2 cellular contexts compared by ENCODE assay signal in the genomic region with DNA sequence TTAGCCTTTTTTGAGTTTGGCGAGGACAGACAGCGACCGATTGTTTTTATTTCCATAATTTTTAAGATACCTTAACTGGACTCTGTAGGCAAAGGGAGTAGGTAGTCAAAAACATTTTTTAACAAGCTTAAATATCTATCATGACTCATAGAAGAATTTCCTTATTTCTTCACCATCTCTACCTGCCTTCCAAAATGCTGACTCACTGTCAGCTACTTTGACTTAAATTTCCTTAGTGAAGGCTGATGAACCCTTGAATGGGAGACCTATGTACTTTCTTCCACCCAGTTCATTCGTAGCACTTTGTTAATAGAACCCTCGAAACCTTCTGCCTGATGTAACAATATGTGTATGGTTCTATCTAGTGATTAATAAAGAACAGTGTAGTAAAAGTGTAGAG.
TF ChIP-seq lines count a peak whose summit lies in the region.

No MANE protein-coding gene starts in this region.

TF ChIP-seq in IMR-90, 13 proteins besides CTCF, POLR2A, EP300 and RAD21:
- TF ChIP-seq BHLHE40 (IDR thresholded peaks at IDR 0.05; ENCODE audit: low read depth, low read length) (no peak), MAFK (IDR thresholded peaks at IDR 0.05; ENCODE audit: low read depth, low read length) (peak; percentile 38; the same call in 1 of the 2 replicates), NFE2L2 (IDR thresholded peaks at IDR 0.05; ENCODE audit: low read depth, low read length) (peak; percentile 89), FOS (IDR thresholded peaks at IDR 0.05; ENCODE audit: low read depth, low read length) (peak; percentile 30; the same call in 1 of the 2 replicates), RFX5 (IDR thresholded peaks at IDR 0.05; ENCODE audit: low read depth, low read length) (no peak)

TF ChIP-seq in K562, 482 proteins besides CTCF, POLR2A, EP300 and RAD21 (continues in another document):
- TF ChIP-seq MAFF (IDR thresholded peaks at IDR 0.05; ENCODE audit: low read length) (peak; percentile 94), NFE2 (IDR thresholded peaks at IDR 0.05; ENCODE audit: low read depth) (peak; percentile 98), AFF1 (IDR thresholded peaks at IDR 0.05; ENCODE audit: low read depth in 1 of 2, partially characterized antibody in 2 of 2) (no peak), SRSF7 (optimal IDR thresholded peaks at IDR 0.05; ENCODE audit: low read depth, low read length) (no peak), THRAP3 (IDR thresholded peaks at IDR 0.05; ENCODE audit: borderline replicate concordance) (no peak), SMARCC2 (IDR thresholded peaks at IDR 0.05; ENCODE audit: low read depth) (peak; percentile 49; the same call in 1 of the 2 replicates), ZSCAN32 (CRISPR knock-in tag; IDR thresholded peaks at IDR 0.05) (no peak), ZNF830 (CRISPR knock-in tag; IDR thresholded peaks at IDR 0.05) (no peak), JUND (IDR thresholded peaks at IDR 0.05; ENCODE audit: borderline replicate concordance, low read depth, low read length) (peak; percentile 63), JUND (tag; IDR thresholded peaks at IDR 0.05; ENCODE audit: borderline replicate concordance, low read depth, low read length) (no peak; the same call in 2 of the 3 replicates), TRIM25 (IDR thresholded peaks at IDR 0.05; ENCODE audit: borderline replicate concordance) (no peak), PKNOX1 (IDR thresholded peaks at IDR 0.05) (no peak), RBBP5 (IDR thresholded peaks at IDR 0.05; ENCODE audit: borderline replicate concordance, insufficient read depth, low read length, poor library complexity, severe bottlenecking) (no peak), RB1 (IDR thresholded peaks at IDR 0.05; ENCODE audit: low read depth) (no peak), SMARCE1 (IDR thresholded peaks at IDR 0.05) (peak; percentile 65), FOXK1 (CRISPR knock-in tag; IDR thresholded peaks at IDR 0.05; ENCODE audit: borderline replicate concordance) (no peak), ZNF431 (CRISPR knock-in tag; IDR thresholded peaks at IDR 0.05) (no peak), BRF1 (IDR thresholded peaks at IDR 0.05; ENCODE audit: borderline replicate concordance, extremely low read depth, insufficient read length) (no peak), ZBED1 (IDR thresholded peaks at IDR 0.05) (no peak), MITF (IDR thresholded peaks at IDR 0.05) (no peak), KDM5B (IDR thresholded peaks at IDR 0.05; ENCODE audit: insufficient replicate concordance, low read depth, low read length) (no peak), ZNF436 (CRISPR knock-in tag; IDR thresholded peaks at IDR 0.05) (no peak), SMARCA5 (IDR thresholded peaks at IDR 0.05) (no peak), ERF (CRISPR knock-in tag; IDR thresholded peaks at IDR 0.05) (no peak), C11orf30 (IDR thresholded peaks at IDR 0.05; ENCODE audit: low read depth) (peak; percentile 95), MYC (IDR thresholded peaks at IDR 0.05; ENCODE audit: low read depth, low read length) (no peak), MYC (CRISPR knock-in tag; IDR thresholded peaks at IDR 0.05; ENCODE audit: borderline replicate concordance, low read depth) (no peak), ZEB2 (IDR thresholded peaks at IDR 0.05) (peak; percentile 32; the same call in 1 of the 2 replicates), FOXJ3 (CRISPR knock-in tag; IDR thresholded peaks at IDR 0.05) (no peak), SAP30 (IDR thresholded peaks at IDR 0.05; ENCODE audit: borderline replicate concordance, insufficient read depth, low read depth, low read length, poor library complexity, severe bottlenecking) (no peak), NFE2L1 (tag; IDR thresholded peaks at IDR 0.05; ENCODE audit: borderline replicate concordance, low read depth) (peak; percentile 84), CBX2 (IDR thresholded peaks at IDR 0.05; ENCODE audit: insufficient read depth, low read length, poor library complexity, severe bottlenecking) (no peak), POU5F1 (IDR thresholded peaks at IDR 0.05; ENCODE audit: borderline replicate concordance, low read depth, low read length, partially characterized antibody) (no peak), PRMT5 (CRISPR knock-in tag; IDR thresholded peaks at IDR 0.05) (no peak), ZC3H8 (IDR thresholded peaks at IDR 0.05) (no peak), ZKSCAN1 (IDR thresholded peaks at IDR 0.05; ENCODE audit: low read depth, low read length) (no peak), MAFG (tag; conservative IDR thresholded peaks at IDR 0.05) (peak; percentile 96), GATAD2A (IDR thresholded peaks at IDR 0.05) (no peak), ELF2 (CRISPR knock-in tag; IDR thresholded peaks at IDR 0.05) (no peak), ZFX (CRISPR knock-in tag; IDR thresholded peaks at IDR 0.05) (no peak)
- TF ChIP-seq, protein P1, sequence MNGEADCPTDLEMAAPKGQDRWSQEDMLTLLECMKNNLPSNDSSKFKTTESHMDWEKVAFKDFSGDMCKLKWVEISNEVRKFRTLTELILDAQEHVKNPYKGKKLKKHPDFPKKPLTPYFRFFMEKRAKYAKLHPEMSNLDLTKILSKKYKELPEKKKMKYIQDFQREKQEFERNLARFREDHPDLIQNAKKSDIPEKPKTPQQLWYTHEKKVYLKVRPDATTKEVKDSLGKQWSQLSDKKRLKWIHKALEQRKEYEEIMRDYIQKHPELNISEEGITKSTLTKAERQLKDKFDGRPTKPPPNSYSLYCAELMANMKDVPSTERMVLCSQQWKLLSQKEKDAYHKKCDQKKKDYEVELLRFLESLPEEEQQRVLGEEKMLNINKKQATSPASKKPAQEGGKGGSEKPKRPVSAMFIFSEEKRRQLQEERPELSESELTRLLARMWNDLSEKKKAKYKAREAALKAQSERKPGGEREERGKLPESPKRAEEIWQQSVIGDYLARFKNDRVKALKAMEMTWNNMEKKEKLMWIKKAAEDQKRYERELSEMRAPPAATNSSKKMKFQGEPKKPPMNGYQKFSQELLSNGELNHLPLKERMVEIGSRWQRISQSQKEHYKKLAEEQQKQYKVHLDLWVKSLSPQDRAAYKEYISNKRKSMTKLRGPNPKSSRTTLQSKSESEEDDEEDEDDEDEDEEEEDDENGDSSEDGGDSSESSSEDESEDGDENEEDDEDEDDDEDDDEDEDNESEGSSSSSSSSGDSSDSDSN (IDR thresholded peaks at IDR 0.05; ENCODE audit: borderline replicate concordance in 1 of 2, low read depth in 2 of 2, low read length in 2 of 2) = no peak
- TF ChIP-seq, protein P2, sequence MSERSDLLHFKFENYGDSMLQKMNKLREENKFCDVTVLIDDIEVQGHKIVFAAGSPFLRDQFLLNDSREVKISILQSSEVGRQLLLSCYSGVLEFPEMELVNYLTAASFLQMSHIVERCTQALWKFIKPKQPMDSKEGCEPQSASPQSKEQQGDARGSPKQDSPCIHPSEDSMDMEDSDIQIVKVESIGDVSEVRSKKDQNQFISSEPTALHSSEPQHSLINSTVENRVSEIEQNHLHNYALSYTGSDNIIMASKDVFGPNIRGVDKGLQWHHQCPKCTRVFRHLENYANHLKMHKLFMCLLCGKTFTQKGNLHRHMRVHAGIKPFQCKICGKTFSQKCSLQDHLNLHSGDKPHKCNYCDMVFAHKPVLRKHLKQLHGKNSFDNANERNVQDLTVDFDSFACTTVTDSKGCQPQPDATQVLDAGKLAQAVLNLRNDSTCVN (CRISPR knock-in tag; IDR thresholded peaks at IDR 0.05) = no peak
- TF ChIP-seq, protein P3, sequence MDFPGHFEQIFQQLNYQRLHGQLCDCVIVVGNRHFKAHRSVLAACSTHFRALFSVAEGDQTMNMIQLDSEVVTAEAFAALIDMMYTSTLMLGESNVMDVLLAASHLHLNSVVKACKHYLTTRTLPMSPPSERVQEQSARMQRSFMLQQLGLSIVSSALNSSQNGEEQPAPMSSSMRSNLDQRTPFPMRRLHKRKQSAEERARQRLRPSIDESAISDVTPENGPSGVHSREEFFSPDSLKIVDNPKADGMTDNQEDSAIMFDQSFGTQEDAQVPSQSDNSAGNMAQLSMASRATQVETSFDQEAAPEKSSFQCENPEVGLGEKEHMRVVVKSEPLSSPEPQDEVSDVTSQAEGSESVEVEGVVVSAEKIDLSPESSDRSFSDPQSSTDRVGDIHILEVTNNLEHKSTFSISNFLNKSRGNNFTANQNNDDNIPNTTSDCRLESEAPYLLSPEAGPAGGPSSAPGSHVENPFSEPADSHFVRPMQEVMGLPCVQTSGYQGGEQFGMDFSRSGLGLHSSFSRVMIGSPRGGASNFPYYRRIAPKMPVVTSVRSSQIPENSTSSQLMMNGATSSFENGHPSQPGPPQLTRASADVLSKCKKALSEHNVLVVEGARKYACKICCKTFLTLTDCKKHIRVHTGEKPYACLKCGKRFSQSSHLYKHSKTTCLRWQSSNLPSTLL (IDR thresholded peaks at IDR 0.05) = no peak
- TF ChIP-seq, protein P4, sequence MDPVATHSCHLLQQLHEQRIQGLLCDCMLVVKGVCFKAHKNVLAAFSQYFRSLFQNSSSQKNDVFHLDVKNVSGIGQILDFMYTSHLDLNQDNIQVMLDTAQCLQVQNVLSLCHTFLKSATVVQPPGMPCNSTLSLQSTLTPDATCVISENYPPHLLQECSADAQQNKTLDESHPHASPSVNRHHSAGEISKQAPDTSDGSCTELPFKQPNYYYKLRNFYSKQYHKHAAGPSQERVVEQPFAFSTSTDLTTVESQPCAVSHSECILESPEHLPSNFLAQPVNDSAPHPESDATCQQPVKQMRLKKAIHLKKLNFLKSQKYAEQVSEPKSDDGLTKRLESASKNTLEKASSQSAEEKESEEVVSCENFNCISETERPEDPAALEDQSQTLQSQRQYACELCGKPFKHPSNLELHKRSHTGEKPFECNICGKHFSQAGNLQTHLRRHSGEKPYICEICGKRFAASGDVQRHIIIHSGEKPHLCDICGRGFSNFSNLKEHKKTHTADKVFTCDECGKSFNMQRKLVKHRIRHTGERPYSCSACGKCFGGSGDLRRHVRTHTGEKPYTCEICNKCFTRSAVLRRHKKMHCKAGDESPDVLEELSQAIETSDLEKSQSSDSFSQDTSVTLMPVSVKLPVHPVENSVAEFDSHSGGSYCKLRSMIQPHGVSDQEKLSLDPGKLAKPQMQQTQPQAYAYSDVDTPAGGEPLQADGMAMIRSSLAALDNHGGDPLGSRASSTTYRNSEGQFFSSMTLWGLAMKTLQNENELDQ (CRISPR knock-in tag; IDR thresholded peaks at IDR 0.05; ENCODE audit: borderline replicate concordance) = no peak
